ENCODE assay signal across 17 cellular contexts in genomic region chr6:74249658-74250057, GRCh38.
A peak's percentile ranks its signal among the peaks of the same experiment; 100 is the strongest.
DNase-seq lines count a peak whose midpoint lies in the region; ATAC-seq, FAIRE-seq and TF ChIP-seq lines count a peak whose summit lies in the region.
"Had no signal": no experiment of that assay in that cellular context is flagged by ENCODE, and none has a peak within 500 bp of the region (broad histone marks: within the 10 kb centered on the region; RNA-seq: fewer than 3 reads in every experiment).

No MANE protein-coding gene starts in this region.

- TF ChIP-seq CTCF in A673 (conservative IDR thresholded peaks at IDR 0.05; ENCODE audit: low read depth, low read length) (no peak), astrocyte of the spinal cord (IDR thresholded peaks at IDR 0.05; ENCODE audit: low read depth, low read length) (no peak), colonic mucosa (IDR thresholded peaks at IDR 0.05) (no peak), thyroid gland (IDR thresholded peaks at IDR 0.05) (no peak)

- H3K9me3 ChIP-seq in A673 (ENCODE audit: low read depth, low read length, poor library complexity, severe bottlenecking), result no peaks in the 10 kb centered on the region
- H3K9me3 ChIP-seq in colonic mucosa, result no peaks in the 10 kb centered on the region
- H3K9me3 ChIP-seq in thyroid gland, result no peaks in the 10 kb centered on the region
- H3K9me3 ChIP-seq: upper lobe of left lung had no signal

- FAIRE-seq in GM12891 (lab: Jason Lieb, UNC), result no peak
- FAIRE-seq: HepG2 had no signal

- H3K27me3 ChIP-seq in A673 (replicated peaks; ENCODE audit: insufficient read depth, low read depth, low read length, poor library complexity) (no peaks in the 10 kb centered on the region), colonic mucosa (no peaks in the 10 kb centered on the region), thyroid gland (no peaks in the 10 kb centered on the region)
- H3K27me3 ChIP-seq: upper lobe of left lung had no signal

- CTCF ChIA-PET in A673 (lab: Charles Lee), result no interaction called here

- POLR2A ChIA-PET in A673 (lab: Charles Lee; ENCODE audit: low non-redundant PET), result no interaction called here

- no peak overlapping the region for H3K9ac ChIP-seq in colonic mucosa (ENCODE audit: low read depth in 2 of 2, low read length in 2 of 2)

- BruUV-seq in A673 (replicated peaks; lab: Mats Ljungman, UMichigan), result no TSS peak

- H3K36me3 ChIP-seq in A673 (ENCODE audit: insufficient read depth, low read length, poor library complexity, severe bottlenecking), result no peaks in the 10 kb centered on the region
- no peaks in the 10 kb centered on the region for H3K36me3 ChIP-seq in colonic mucosa
- no peaks in the 10 kb centered on the region for H3K36me3 ChIP-seq in thyroid gland
- H3K36me3 ChIP-seq: left ventricle myocardium inferior, upper lobe of left lung had no signal

- peak overlapping the region; percentile 88 for H3K27ac ChIP-seq in A673 (ENCODE audit: low read depth, low read length, poor library complexity, severe bottlenecking)
- H3K27ac ChIP-seq in colonic mucosa, result no peak overlapping the region
- no peak overlapping the region for H3K27ac ChIP-seq in thyroid gland
- H3K27ac ChIP-seq: left ventricle myocardium inferior, upper lobe of left lung had no signal

- intact Hi-C loops in A673 (cut with micrococcal nuclease; ENCODE audit: unreplicated experiment), result loop anchor here (5.0 kb wide), 1 partner anchor 52 kb away; no protein-coding TSS in a partner anchor
- intact Hi-C loops in colonic mucosa (cut with DNase I), result no loop called here
- intact Hi-C loops in Right ventricle myocardium superior (cut with DNase I), result no loop called here
- intact Hi-C loops in thyroid gland (cut with DNase I), result no loop called here

- DNase-seq in A673 (ENCODE audit: low spot score) (peak; percentile 73), astrocyte of the spinal cord (ENCODE audit: low read depth, low spot score) (peak; percentile 82), colonic mucosa (no peak), Right ventricle myocardium superior (no peak), thyroid gland (no peak), GM12891 (ENCODE audit: insufficient read length, low spot score) (no peak)
- DNase-seq: ACHN; activated naive CD8-positive, alpha-beta T cell treated with anti-CD3 and anti-CD28 coated beads for 36 hours; GDM1; left ventricle myocardium inferior; NCI-H2171 treated with DMSO at 0.1 percent for 48 hours; posterior cingulate gyrus; SIG-M5; upper lobe of left lung had no signal

- H3K4me1 ChIP-seq in A673 (ENCODE audit: insufficient read depth, low read length, poor library complexity, severe bottlenecking) (peaks cover 31% of the 10 kb centered on the region), colonic mucosa (no peaks in the 10 kb centered on the region), thyroid gland (no peaks in the 10 kb centered on the region)
- H3K4me1 ChIP-seq: upper lobe of left lung had no signal

- H3K4me3 ChIP-seq in A673 (ENCODE audit: low read depth, low read length, poor library complexity, severe bottlenecking) (no peak overlapping the region), astrocyte of the spinal cord (ENCODE audit: low read depth, low read length) (no peak overlapping the region), colonic mucosa (no peak overlapping the region), thyroid gland (replicated peaks in 1 of 3) (no peak overlapping the region)
- H3K4me3 ChIP-seq: left ventricle myocardium inferior, upper lobe of left lung had no signal

- TF ChIP-seq POLR2A in thyroid gland (IDR thresholded peaks at IDR 0.05) (no peak), GM12891 (IDR thresholded peaks at IDR 0.05; ENCODE audit: low read depth, low read length) (no peak)

- in situ Hi-C loops in astrocyte of the spinal cord (cut with HindIII; ENCODE audit: low sequenced_read_pairs), result no loop called here

- WGBS in thyroid gland, 2 donors, result 60 to 64% methylated on average over 2 of the region's 2 CpGs

- ATAC-seq in GM19397 (IDR thresholded peaks at IDR 0.05; ENCODE audit: unreplicated experiment) (peak; percentile 77), HG03175 (IDR thresholded peaks at IDR 0.05; ENCODE audit: unreplicated experiment) (peak; percentile 93), Right ventricle myocardium superior (ENCODE audit: poor library complexity) (no peak)
- ATAC-seq: HepG2 had no signal

TF ChIP-seq in GM12891, 5 proteins besides CTCF, POLR2A, EP300 and RAD21:
- TF ChIP-seq PAX5 (IDR thresholded peaks at IDR 0.05; ENCODE audit: insufficient read depth, low read length, severe bottlenecking) (no peak), POU2F2 (IDR thresholded peaks at IDR 0.05; ENCODE audit: low read depth, low read length) (no peak), SPI1 (IDR thresholded peaks at IDR 0.05; ENCODE audit: low read depth, low read length) (no peak), POLR2AphosphoS5 (IDR thresholded peaks at IDR 0.05; ENCODE audit: low read depth, low read length) (no peak), TAF1 (IDR thresholded peaks at IDR 0.05; ENCODE audit: low read depth, low read length) (no peak)

Comparison
In these comparisons a context has a peak if more than half of its experiments do, and no peak if none do; other contexts are left out.
1. DNase-seq: peak in A673 (single experiment) and astrocyte of the spinal cord (single experiment); none in colonic mucosa (single experiment), Right ventricle myocardium superior (single experiment), thyroid gland (0 of 2) and GM12891 (single experiment).